Comparison of ENCODE assay signal across 15 cellular contexts in the genomic region with DNA sequence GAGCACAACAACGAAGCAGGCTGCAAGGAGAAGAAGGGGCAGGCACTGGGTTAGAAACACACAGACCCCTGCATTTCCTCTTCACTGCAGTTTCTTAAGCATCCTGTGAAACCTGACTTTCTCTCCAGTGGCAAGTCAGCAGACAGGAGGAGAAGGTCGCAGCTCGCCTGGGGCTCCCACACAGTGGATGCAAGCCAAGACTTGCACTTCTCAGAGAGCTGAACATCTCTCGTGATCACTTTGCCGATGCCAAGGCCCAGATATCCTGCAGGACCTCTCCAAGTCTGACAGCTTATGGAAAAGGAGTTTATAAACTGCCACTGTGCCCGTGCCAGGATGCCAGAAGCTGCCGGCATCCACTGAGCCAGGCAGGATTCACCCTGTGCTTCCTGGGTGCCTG. TPM values are rescaled to one million over a fixed set of nuclear protein-coding genes. Genes with fewer than 3 reads are reported as not detected.
DNase-seq lines count a peak whose midpoint lies in the region; ATAC-seq, FAIRE-seq and TF ChIP-seq lines count a peak whose summit lies in the region.
"Had no signal": no experiment of that assay in that cellular context is flagged by ENCODE, and none has a peak within 500 bp of the region (broad histone marks: within the 10 kb centered on the region; RNA-seq: fewer than 3 reads in every experiment).

No MANE protein-coding gene starts in this region.

- H3K27ac ChIP-seq in GM23248: no peak overlapping the region
- H3K27ac ChIP-seq in H1 (ENCODE audit: low read depth, low read length): no peak overlapping the region
- peak overlapping the region; percentile 45 for H3K27ac ChIP-seq in rectal smooth muscle tissue (ENCODE audit: low read depth, low read length)
- no peak overlapping the region for H3K27ac ChIP-seq in hepatocyte
- H3K27ac ChIP-seq: cardiac muscle cell, ovary, thoracic aorta had no signal

- H3K36me3 ChIP-seq in GM23248 (ENCODE audit: low read depth) (no peaks in the 10 kb centered on the region), H1 (ENCODE audit: control insufficient read depth in 2 of 4, insufficient read depth in 4 of 4, low read length in 3 of 4) (no peaks in the 10 kb centered on the region; a peak in 1 of 8 replicates), rectal smooth muscle tissue (ENCODE audit: control insufficient read depth, insufficient read depth, low read length) (no peaks in the 10 kb centered on the region), hepatocyte (replicated peaks; ENCODE audit: insufficient read depth, low read depth) (no peaks in the 10 kb centered on the region)
- H3K36me3 ChIP-seq: cardiac muscle cell, ovary, thoracic aorta had no signal

- H4K91ac ChIP-seq in H1 (replicated peaks; ENCODE audit: insufficient read length, low read length): no peak overlapping the region

- DNase-seq in GM23248 (peak; percentile 17), SK-MEL-5 (ENCODE audit: low read depth, low spot score) (peak; percentile 98), H1 (ENCODE audit: low read depth in 1 of 2, low spot score in 2 of 2) (no peak), NCI-H2029 treated with DMSO at 0.1 percent for 48 hours (lab: John Stamatoyannopoulos, UW) (no peak), hepatocyte (ENCODE audit: low spot score) (no peak)
- DNase-seq in stimulated activated CD4-positive, alpha-beta T cell treated with anti-CD3 and anti-CD28 coated beads, Interleukin-1b, Interleukin-23, amount 100 ng/mL, for 48 hours: no peak
- DNase-seq: KG1; NCI-H510A; stimulated activated CD4-positive, alpha-beta T cell treated with anti-CD3 and anti-CD28 coated beads, Interleukin-4, amount 100 ng/mL, for 24 hours had no signal

- ATAC-seq in HG03175 (IDR thresholded peaks at IDR 0.05; ENCODE audit: unreplicated experiment): no peak
- ATAC-seq: left colon had no signal

- H3K23me2 ChIP-seq in H1 (ENCODE audit: low read depth, low read length): no peaks in the 10 kb centered on the region

- no peak overlapping the region for H2BK120ac ChIP-seq in H1 (replicated peaks; ENCODE audit: low read depth, low read length)

- H3K27me3 ChIP-seq in GM23248 (replicated peaks; ENCODE audit: insufficient read depth) (peaks cover 24% of the 10 kb centered on the region), H1 (replicated peaks in 1 of 4; ENCODE audit: control insufficient read depth in 3 of 4, extremely low read depth in 1 of 4, insufficient read depth in 3 of 4, low read length in 3 of 4) (no peaks in the 10 kb centered on the region), rectal smooth muscle tissue (ENCODE audit: control insufficient read depth, insufficient read depth, low read length) (no peaks in the 10 kb centered on the region), hepatocyte (no peaks in the 10 kb centered on the region)
- H3K27me3 ChIP-seq: cardiac muscle cell, ovary had no signal

- H2BK15ac ChIP-seq in H1 (ENCODE audit: low read length): peak overlapping the region; percentile 46; the same call in 1 of the 2 replicates

- 0 out of 2 replicates have a peak overlapping the region, but pooled peaks have one; percentile 61 for H2AK5ac ChIP-seq in H1 (ENCODE audit: low read depth, low read length)

- H3K9ac ChIP-seq in GM23248: no peak overlapping the region
- H3K9ac ChIP-seq in H1 (replicated peaks in 1 of 4; ENCODE audit: extremely low read depth in 1 of 4, low read depth in 3 of 4, low read length in 3 of 4): no peak overlapping the region
- no peak overlapping the region for H3K9ac ChIP-seq in rectal smooth muscle tissue (ENCODE audit: low read length)

- H3K4me3 ChIP-seq in GM23248 (no peak overlapping the region), H1 (ENCODE audit: extremely low read depth in 1 of 4, insufficient read depth in 2 of 4, low read depth in 3 of 4, low read length in 4 of 4) (no peak overlapping the region), rectal smooth muscle tissue (ENCODE audit: low read length) (no peak overlapping the region), hepatocyte (no peak overlapping the region)
- H3K4me3 ChIP-seq: cardiac muscle cell, ovary, thoracic aorta had no signal

- no peaks in the 10 kb centered on the region for H3K79me1 ChIP-seq in H1 (ENCODE audit: low read depth, low read length)

- H4K20me1 ChIP-seq in GM23248 (ENCODE audit: insufficient read depth) (no peaks in the 10 kb centered on the region), H1 (replicated peaks in 1 of 2; ENCODE audit: control insufficient read depth in 1 of 2, insufficient read depth in 2 of 2, low read length in 2 of 2) (no peaks in the 10 kb centered on the region), hepatocyte (ENCODE audit: insufficient read depth, poor library complexity, severe bottlenecking) (no peaks in the 10 kb centered on the region)

- H3K4ac ChIP-seq in H1 (replicated peaks; ENCODE audit: insufficient read length, low read depth, low read length): no peak overlapping the region

- H3K4me2 ChIP-seq in GM23248 (ENCODE audit: unreplicated experiment) (no peak overlapping the region), H1 (ENCODE audit: insufficient read depth in 1 of 2, low read depth in 2 of 2, low read length in 2 of 2) (no peak overlapping the region), hepatocyte (no peak overlapping the region)

- H2BK20ac ChIP-seq in H1 (ENCODE audit: low read length): no peak overlapping the region

- FAIRE-seq in H1 (lab: Jason Lieb, UNC): no peak

- H3K9me3 ChIP-seq in GM23248 (ENCODE audit: low read depth) (no peaks in the 10 kb centered on the region), H1 (ENCODE audit: insufficient read depth in 2 of 2, low read depth in 1 of 2, low read length in 1 of 2) (no peaks in the 10 kb centered on the region), hepatocyte (ENCODE audit: low read depth) (no peaks in the 10 kb centered on the region)
- H3K9me3 ChIP-seq: ovary, thoracic aorta had no signal

- H3K23ac ChIP-seq in H1 (ENCODE audit: insufficient read length): no peak overlapping the region

- no peak overlapping the region for H3K14ac ChIP-seq in H1 (ENCODE audit: insufficient read length)

- H2BK5ac ChIP-seq in H1 (ENCODE audit: low read depth, low read length): no peak overlapping the region

- in situ Hi-C loops in GM23248 (cut with MboI): loop anchor here (10.0 kb wide), 1 partner anchor 308 kb away; no protein-coding TSS in a partner anchor
- in situ Hi-C loops in SK-MEL-5 (cut with HindIII; ENCODE audit: low pct_unique_long_range_greater_than_20kb, low sequenced_read_pairs): no loop called here

- H3K9me2 ChIP-seq in GM23248 (ENCODE audit: insufficient read depth) (no peaks in the 10 kb centered on the region), hepatocyte (replicated peaks; ENCODE audit: insufficient read depth) (no peaks in the 10 kb centered on the region)

- H3K56ac ChIP-seq in H1 (replicated peaks; ENCODE audit: insufficient read length, low read depth, low read length): no peak overlapping the region

- H3K18ac ChIP-seq in H1 (ENCODE audit: extremely low read depth, low read length): no peak overlapping the region

- TF ChIP-seq EP300 in H1 (IDR thresholded peaks at IDR 0.05; ENCODE audit: borderline replicate concordance in 1 of 2, low read depth in 2 of 2, low read length in 2 of 2): no peak

- no peak overlapping the region for H2BK12ac ChIP-seq in H1 (ENCODE audit: low read depth, low read length)

- H4K8ac ChIP-seq in H1 (ENCODE audit: extremely low read depth, insufficient read depth, low read length): no peak overlapping the region

- TF ChIP-seq RAD21 in H1 (IDR thresholded peaks at IDR 0.05 in 1 of 2, conservative IDR thresholded peaks at IDR 0.05 in 1 of 2; ENCODE audit: low read depth in 2 of 2, low read length in 2 of 2): no peak

- H2AFZ ChIP-seq in GM23248 (no peak overlapping the region), H1 (ENCODE audit: low read length) (no peak overlapping the region), hepatocyte (no peak overlapping the region)

- POLR2A ChIA-PET in H1 (lab: Charles Lee; ENCODE audit: partially characterized antibody): interaction anchor here (0.6 kb wide), 1 partner anchor 26 kb away, joined by 3 read pairs; no protein-coding TSS in a partner anchor

- peaks cover 7% of the 10 kb centered on the region; the same call in 1 of the 2 replicates for H3F3A ChIP-seq in GM23248 (ENCODE audit: insufficient read depth)

- 19 to 25% methylated on average over 7 of the region's 7 CpGs for WGBS in GM23248 (ENCODE audit: low coverage in 1 of 2, low lambda C conversion rate in 2 of 2, missing lambda C conversion rate in 2 of 2), 2 experiments
- WGBS in H1 (ENCODE audit: extremely low coverage in 1 of 2, insufficient coverage in 1 of 2, insufficient read length in 1 of 2, insufficient replicate concordance in 2 of 2, low coverage in 1 of 2, low lambda C conversion rate in 2 of 2, missing lambda C conversion rate in 1 of 2), 2 experiments: 86% methylated on average over 7 of the region's 7 CpGs; no CpG with 5 or more reads in 1 of the 2 experiments
- 78% methylated on average over 7 of the region's 7 CpGs for WGBS in hepatocyte (ENCODE audit: low lambda C conversion rate, missing lambda C conversion rate)

- H4K5ac ChIP-seq in H1 (ENCODE audit: insufficient read length, low read depth, low read length): no peak overlapping the region

- peaks cover 10% of the 10 kb centered on the region for H3K4me1 ChIP-seq in GM23248 (ENCODE audit: insufficient read depth)
- H3K4me1 ChIP-seq in H1 (replicated peaks in 1 of 4; ENCODE audit: control insufficient read depth in 3 of 4, insufficient read depth in 4 of 4, low read length in 3 of 4): no peaks in the 10 kb centered on the region
- H3K4me1 ChIP-seq in rectal smooth muscle tissue (ENCODE audit: control insufficient read depth, insufficient read depth, low read length): peaks cover 10% of the 10 kb centered on the region
- H3K4me1 ChIP-seq in hepatocyte (ENCODE audit: insufficient read depth): no peaks in the 10 kb centered on the region

- no peaks in the 10 kb centered on the region for H3K79me2 ChIP-seq in GM23248 (ENCODE audit: insufficient read depth)
- no peaks in the 10 kb centered on the region for H3K79me2 ChIP-seq in H1 (ENCODE audit: control insufficient read depth in 1 of 2, insufficient read depth in 2 of 2, low read length in 2 of 2)
- no peaks in the 10 kb centered on the region for H3K79me2 ChIP-seq in hepatocyte

- TF ChIP-seq POLR2A in H1 (IDR thresholded peaks at IDR 0.05; ENCODE audit: control extremely low read depth in 1 of 2, low read depth in 2 of 2, low read length in 2 of 2): no peak

- TF ChIP-seq CTCF in H1 (IDR thresholded peaks at IDR 0.05; ENCODE audit: control extremely low read depth in 1 of 3, insufficient read depth in 1 of 3, low read depth in 1 of 3, low read length in 3 of 3) (no peak), hepatocyte (IDR thresholded peaks at IDR 0.05; ENCODE audit: poor library complexity) (no peak)

- CTCF ChIA-PET in H1 (lab: Charles Lee; ENCODE audit: partially characterized antibody): interaction anchor here (1.5 to 11.2 kb wide), 6 partner anchors 8 to 29 kb away, joined by 4 to 98 read pairs (median 8); a partner anchor contains a TSS

RNA-seq across cellular contexts. Expression of a gene that starts 18.4 kb away (rescaled TPM):
- not detected in 2 replicates for total RNA-seq in GM23248 (2014; rRNA removed; shearing (Covaris generic))
- polyA plus RNA-seq in GM23248 (2016; fragmentation: Nextera tagmentation; extraction: Ambion mirVana): not detected in 2 replicates
- 1.2 and 1.8 TPM in 2 replicates for total RNA-seq in SK-MEL-5 (2014; rRNA removed; shearing (Covaris generic))
- 0.83 and 2.4 TPM in 2 replicates for polyA plus RNA-seq in SK-MEL-5 (2015; cell fraction: cytosol; rRNA removed)
- 3.7 and 8.5 TPM in 2 replicates for polyA plus RNA-seq in SK-MEL-5 (2015; cell fraction: nucleus; rRNA removed)
- total RNA-seq in H1 (2021; fragmentation: NEBNext Ultra II Directional; extraction: Animal tissue kit (Norgen Biotek cat#: 25700)): not detected in 2 replicates
- polyA plus RNA-seq in H1 (2011; rRNA removed): 0.05 and 0.06 TPM in 2 replicates
- 0.04 TPM for polyA plus RNA-seq in H1 (2011; cell fraction: cytosol; rRNA removed)
- 0.43 TPM for polyA plus RNA-seq in H1 (2011; cell fraction: nucleus; rRNA removed)
- 0.06 to 0.32 TPM (median 0.09 TPM) in 3 of 4 replicates, not detected in the other for polyA plus RNA-seq in H1 (2012, experiment 1 of 2)
- not detected for polyA plus RNA-seq in H1 (2012, experiment 2 of 2)
- 0.04 TPM for polyA plus RNA-seq in H1 (2013, experiment 1 of 2)
- polyA plus RNA-seq in H1 (2013, experiment 2 of 2): 0.02 TPM
- 0.28 and 0.29 TPM in 2 replicates for polyA minus RNA-seq in H1 (2011; rRNA and poly(A)+ RNA removed)
- not detected for polyA minus RNA-seq in H1 (2011; cell fraction: cytosol; rRNA and poly(A)+ RNA removed)
- polyA minus RNA-seq in H1 (2011; cell fraction: nucleus; rRNA and poly(A)+ RNA removed): 0.30 TPM
- total RNA-seq in hepatocyte: 0.16 and 0.20 TPM in 2 replicates
- 0.19 and 0.23 TPM in 2 replicates for polyA plus RNA-seq in hepatocyte
- total RNA-seq: thoracic aorta had no signal
- polyA plus RNA-seq: cardiac muscle cell had no signal

RNA-seq across cellular contexts. Expression of a gene that starts 22.6 kb away (rescaled TPM):
- 1.6 and 5.7 TPM in 2 replicates for total RNA-seq in GM23248 (2014; rRNA removed; shearing (Covaris generic))
- polyA plus RNA-seq in GM23248 (2016; fragmentation: Nextera tagmentation; extraction: Ambion mirVana) (13.3 and 15.2 TPM in 2 replicates), H1 (2011; rRNA removed) (8.7 and 10.3 TPM in 2 replicates), hepatocyte (13.5 and 19.3 TPM in 2 replicates)
- 3.9 and 5.8 TPM in 2 replicates for total RNA-seq in SK-MEL-5 (2014; rRNA removed; shearing (Covaris generic))
- polyA plus RNA-seq in SK-MEL-5 (2015; cell fraction: cytosol; rRNA removed): 5.8 and 10.3 TPM in 2 replicates
- 10.6 and 34.4 TPM in 2 replicates for polyA plus RNA-seq in SK-MEL-5 (2015; cell fraction: nucleus; rRNA removed)
- 6.0 and 8.7 TPM in 2 replicates for total RNA-seq in H1 (2021; fragmentation: NEBNext Ultra II Directional; extraction: Animal tissue kit (Norgen Biotek cat#: 25700))
- 9.7 TPM for polyA plus RNA-seq in H1 (2011; cell fraction: cytosol; rRNA removed)
- 19.8 TPM for polyA plus RNA-seq in H1 (2011; cell fraction: nucleus; rRNA removed)
- 10.0 to 13.4 TPM (median 11.4 TPM) in 4 replicates for polyA plus RNA-seq in H1 (2012, experiment 1 of 2)
- polyA plus RNA-seq in H1 (2012, experiment 2 of 2): 4.7 TPM
- polyA plus RNA-seq in H1 (2013, experiment 1 of 2): 8.4 TPM
- 9.0 TPM for polyA plus RNA-seq in H1 (2013, experiment 2 of 2)
- polyA minus RNA-seq in H1 (2011; rRNA and poly(A)+ RNA removed): 5.3 and 7.8 TPM in 2 replicates
- 7.1 TPM for polyA minus RNA-seq in H1 (2011; cell fraction: cytosol; rRNA and poly(A)+ RNA removed)
- polyA minus RNA-seq in H1 (2011; cell fraction: nucleus; rRNA and poly(A)+ RNA removed): 14.8 TPM
- total RNA-seq in hepatocyte: 4.6 and 9.8 TPM in 2 replicates

RNA-seq across cellular contexts. Expression of a gene that starts 35.2 kb away (rescaled TPM):
- total RNA-seq in GM23248 (2014; rRNA removed; shearing (Covaris generic)): not detected in 2 replicates
- polyA plus RNA-seq in GM23248 (2016; fragmentation: Nextera tagmentation; extraction: Ambion mirVana) (not detected in 2 replicates), H1 (2011; rRNA removed) (not detected in 2 replicates), hepatocyte (0.40 TPM in 1 of 2 replicates, not detected in the other)
- total RNA-seq in SK-MEL-5 (2014; rRNA removed; shearing (Covaris generic)): not detected in 2 replicates
- polyA plus RNA-seq in SK-MEL-5 (2015; cell fraction: cytosol; rRNA removed): not detected in 2 replicates
- polyA plus RNA-seq in SK-MEL-5 (2015; cell fraction: nucleus; rRNA removed): not detected in 2 replicates
- not detected in 2 replicates for total RNA-seq in H1 (2021; fragmentation: NEBNext Ultra II Directional; extraction: Animal tissue kit (Norgen Biotek cat#: 25700))
- not detected for polyA plus RNA-seq in H1 (2011; cell fraction: cytosol; rRNA removed)
- not detected for polyA plus RNA-seq in H1 (2011; cell fraction: nucleus; rRNA removed)
- not detected in 4 replicates for polyA plus RNA-seq in H1 (2012, experiment 1 of 2)
- not detected for polyA plus RNA-seq in H1 (2012, experiment 2 of 2)
- not detected for polyA plus RNA-seq in H1 (2013, experiment 1 of 2)
- not detected for polyA plus RNA-seq in H1 (2013, experiment 2 of 2)
- polyA minus RNA-seq in H1 (2011; rRNA and poly(A)+ RNA removed): not detected in 2 replicates
- not detected for polyA minus RNA-seq in H1 (2011; cell fraction: cytosol; rRNA and poly(A)+ RNA removed)
- not detected for polyA minus RNA-seq in H1 (2011; cell fraction: nucleus; rRNA and poly(A)+ RNA removed)
- not detected in 2 replicates for total RNA-seq in hepatocyte
- total RNA-seq: cardiac muscle cell, left colon, ovary, thoracic aorta had no signal
- polyA plus RNA-seq: cardiac muscle cell, ovary had no signal

Comparison
In these comparisons a context has a peak if more than half of its experiments do, and no peak if none do; other contexts are left out.
1. DNase-seq: peak in GM23248 (single experiment) and SK-MEL-5 (single experiment); none in H1 (0 of 2), stimulated activated CD4-positive, alpha-beta T cell treated with anti-CD3 and anti-CD28 coated beads, Interleukin-1b, Interleukin-23, amount 100 ng/mL, for 48 hours (single experiment), NCI-H2029 treated with DMSO at 0.1 percent for 48 hours (single experiment) and hepatocyte (single experiment).